Comparison of ENCODE assay signal across 16 cellular contexts in genomic region chr18:35564795-35565453, GRCh38. TPM values are rescaled to one million over a fixed set of nuclear protein-coding genes. Genes with fewer than 3 reads are reported as not detected.
DNase-seq lines count a peak whose midpoint lies in the region; ATAC-seq lines count a peak whose summit lies in the region.
"Had no signal": no experiment of that assay in that cellular context is flagged by ENCODE, and none has a peak within 500 bp of the region (broad histone marks: within the 10 kb centered on the region; RNA-seq: fewer than 3 reads in every experiment).

No MANE protein-coding gene starts in this region.

- H3K4me3 Mint-ChIP-seq in T-cell: no peak overlapping the region
- H3K4me3 Mint-ChIP-seq: brain had no signal

- CTCF ChIA-PET in T-cell (lab: Charles Lee): interaction anchor here in 1 of 2 donors (0.6 kb wide), 2 partner anchors 533 to 1619 kb away, joined by 5 to 7 read pairs; no protein-coding TSS in a partner anchor

- DNase-seq in dermis blood vessel endothelial cell: no peak
- no peak for DNase-seq in T-cell
- DNase-seq in A172 (ENCODE audit: low spot score): no peak
- no peak for DNase-seq in stimulated activated CD4-positive, alpha-beta T cell treated with anti-CD3 and anti-CD28 coated beads, Interleukin-1b, Interleukin-23, amount 100 ng/mL, for 48 hours
- DNase-seq: activated T-cell treated with anti-CD3 and anti-CD28 coated beads, Interleukin-2, amount 50 U/mL, for 1 hour; BE2C; mammary epithelial cell; NCI-H446 treated with DMSO at 0.1 percent for 48 hours; SHP77; testis had no signal

- ATAC-seq in GM18498 (IDR thresholded peaks at IDR 0.05; ENCODE audit: unreplicated experiment) (peak; percentile 75), GM19463 (IDR thresholded peaks at IDR 0.05; ENCODE audit: unreplicated experiment) (peak; percentile 74), HG02884 (IDR thresholded peaks at IDR 0.05; ENCODE audit: unreplicated experiment) (peak; percentile 89), HG03575 (IDR thresholded peaks at IDR 0.05; ENCODE audit: extremely low read depth, insufficient number of reproducible peaks, low FRiP score, unreplicated experiment) (peak; percentile 68), T-cell (replicated peaks in 1 of 4) (no peak)

- POLR2A ChIA-PET in T-cell (lab: Charles Lee): no interaction called here

- H3K27ac Mint-ChIP-seq in T-cell: no peak overlapping the region
- H3K27ac Mint-ChIP-seq: brain, progenitor cell of endocrine pancreas had no signal

- peaks cover under 1 to 2% of the 10 kb centered on the region in 2 donors for H3K27me3 Mint-ChIP-seq in T-cell
- H3K27me3 Mint-ChIP-seq: brain, progenitor cell of endocrine pancreas had no signal

- H3K4me1 Mint-ChIP-seq in T-cell: peaks cover 0 to 2% (median 0%) of the 10 kb centered on the region in 3 donors
- H3K4me1 Mint-ChIP-seq: brain had no signal

- no peaks in the 10 kb centered on the region for H3K9me3 Mint-ChIP-seq in T-cell

- H3K36me3 Mint-ChIP-seq in T-cell: no peaks in the 10 kb centered on the region
- H3K36me3 Mint-ChIP-seq: brain had no signal

RNA-seq across cellular contexts. Expression of gene GALNT1, which starts 16.6 kb away (rescaled TPM):
- total RNA-seq in dermis blood vessel endothelial cell: 317 and 436 TPM in 2 replicates
- total RNA-seq in T-cell: 10 to 100 TPM; 28.2 to 34.2 (median 30.0) TPM
- 144 TPM in 2 replicates for total RNA-seq in A172 (2014; rRNA removed; shearing (Covaris generic))

Comparison
In these comparisons a context has a peak if more than half of its experiments do, and no peak if none do; other contexts are left out.
1. ATAC-seq: peak in GM18498 (single experiment), GM19463 (single experiment), HG02884 (single experiment) and HG03575 (single experiment); none in T-cell (0 of 4).